ENCODE assay signal across 1 cellular context in the genomic region with DNA sequence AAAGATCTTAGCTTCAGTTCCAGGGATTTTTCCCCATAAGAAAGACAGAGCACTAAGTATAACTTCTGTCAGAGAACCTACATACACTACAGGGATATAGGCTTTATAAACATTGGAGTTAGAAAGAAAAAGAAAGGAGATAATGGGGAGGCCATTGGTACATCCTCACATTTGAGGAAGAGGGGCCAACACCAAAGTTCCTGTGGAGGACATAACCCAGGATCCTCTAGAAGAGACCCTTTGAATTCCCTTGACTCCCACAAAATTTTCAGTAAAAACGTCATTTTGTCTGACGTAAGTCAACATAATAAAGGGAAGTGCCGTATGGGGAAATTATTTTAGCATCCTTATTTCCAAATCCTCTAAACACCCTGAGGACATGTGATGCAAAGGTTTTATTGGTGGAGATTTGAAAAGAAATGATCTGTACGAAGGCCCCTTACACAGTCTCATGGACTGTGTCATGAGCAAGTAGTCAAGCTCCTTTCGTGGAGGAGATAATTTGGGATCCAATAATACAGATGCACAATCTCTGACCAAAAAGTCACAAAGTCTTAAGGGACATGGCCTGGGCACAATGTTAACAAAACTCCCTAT.
TF ChIP-seq lines count a peak whose summit lies in the region.

No MANE protein-coding gene starts in this region.

TF ChIP-seq in endothelial cell of umbilical vein, 7 proteins besides CTCF, POLR2A, EP300 and RAD21:
- TF ChIP-seq FOS (IDR thresholded peaks at IDR 0.05; ENCODE audit: borderline replicate concordance, insufficient read depth, low read length): no peak
- no peak for TF ChIP-seq MYC (IDR thresholded peaks at IDR 0.05; ENCODE audit: low read depth, low read length)
- TF ChIP-seq EZH2 (IDR thresholded peaks at IDR 0.05; ENCODE audit: borderline replicate concordance, low read depth, low read length, severe bottlenecking): no peak
- no peak for TF ChIP-seq POLR2AphosphoS5 (IDR thresholded peaks at IDR 0.05; ENCODE audit: insufficient read depth, low read depth, low read length)
- no peak for TF ChIP-seq GATA2 (IDR thresholded peaks at IDR 0.05; ENCODE audit: insufficient read depth, insufficient read length, low read depth, low read length)
- TF ChIP-seq JUN (IDR thresholded peaks at IDR 0.05; ENCODE audit: borderline replicate concordance, insufficient read depth, insufficient read length, low read depth): no peak
- TF ChIP-seq, protein P1, sequence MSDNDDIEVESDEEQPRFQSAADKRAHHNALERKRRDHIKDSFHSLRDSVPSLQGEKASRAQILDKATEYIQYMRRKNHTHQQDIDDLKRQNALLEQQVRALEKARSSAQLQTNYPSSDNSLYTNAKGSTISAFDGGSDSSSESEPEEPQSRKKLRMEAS (IDR thresholded peaks at IDR 0.05; ENCODE audit: insufficient read depth, insufficient read length): no peak
